Comparison of ENCODE assay signal across 8 cellular contexts in genomic region chr10:29811751-29812427, GRCh38.
DNase-seq lines count a peak whose midpoint lies in the region; ATAC-seq and TF ChIP-seq lines count a peak whose summit lies in the region.

No MANE protein-coding gene starts in this region.

- H4K20me1 ChIP-seq in mammary epithelial cell (ENCODE audit: insufficient read depth, low read length) = no peaks in the 10 kb centered on the region

- no peaks in the 10 kb centered on the region for H3K79me2 ChIP-seq in mammary epithelial cell (ENCODE audit: insufficient read depth, low read length)

- dilution Hi-C loops in mammary epithelial cell (cut with HindIII; ENCODE audit: low sequenced_read_pairs) = no loop called here

- 1% methylated on average over 5 of the region's 5 CpGs for WGBS in mammary epithelial cell (ENCODE audit: low coverage, missing lambda C conversion rate)

- no peak overlapping the region for H3K4me3 Mint-ChIP-seq in Calu3 (ENCODE audit: low read depth, unreplicated experiment)

- no peaks in the 10 kb centered on the region for H3K9me3 Mint-ChIP-seq in Calu3 (ENCODE audit: low read depth, unreplicated experiment)

- H3K4me3 ChIP-seq in mammary epithelial cell (replicated peaks in 1 of 3; ENCODE audit: insufficient read depth in 1 of 3, low read depth in 2 of 3, low read length in 3 of 3) (no peak overlapping the region), upper lobe of right lung (no peak overlapping the region), BE2C (ENCODE audit: low read depth, low read length) (no peak overlapping the region)

- H3K4me1 ChIP-seq in mammary epithelial cell (ENCODE audit: insufficient read depth, low read length) (peaks cover 27% of the 10 kb centered on the region), upper lobe of right lung (peaks cover 8% of the 10 kb centered on the region), BE2C (no peaks in the 10 kb centered on the region; the same call in 1 of the 2 replicates)

- H3K27ac Mint-ChIP-seq in Calu3 (ENCODE audit: unreplicated experiment) = no peak overlapping the region

- in situ Hi-C loops in mammary epithelial cell (cut with MboI; ENCODE audit: low sequenced_read_pairs in 2 of 2) = no loop called here

- CTCF ChIA-PET in Calu3 (lab: Charles Lee) = no interaction called here
- CTCF ChIA-PET in mammary epithelial cell (lab: Charles Lee; ENCODE audit: low non-redundant PET) = no interaction called here

- ATAC-seq in left lobe of liver (peak; percentile 79), upper lobe of right lung (peak; percentile 47), HG03175 (IDR thresholded peaks at IDR 0.05; ENCODE audit: unreplicated experiment) (no peak), HG03520 (IDR thresholded peaks at IDR 0.05; ENCODE audit: unreplicated experiment) (no peak)

- intact Hi-C loops in Calu3 (cut with micrococcal nuclease; ENCODE audit: unreplicated experiment) (no loop called here), mammary epithelial cell (cut with micrococcal nuclease) (no loop called here), upper lobe of right lung (cut with DNase I) (no loop called here)

- no peak overlapping the region for H2AFZ ChIP-seq in mammary epithelial cell (ENCODE audit: low read depth, low read length)

- peak overlapping the region; percentile 42 for H3K27ac ChIP-seq in mammary epithelial cell (ENCODE audit: insufficient read depth, low read depth, low read length)
- no peak overlapping the region for H3K27ac ChIP-seq in upper lobe of right lung

- H3K36me3 ChIP-seq in mammary epithelial cell (ENCODE audit: insufficient read depth, low read length) (no peaks in the 10 kb centered on the region), upper lobe of right lung (no peaks in the 10 kb centered on the region), BE2C (no peaks in the 10 kb centered on the region)

- TF ChIP-seq CTCF in Calu3 (IDR thresholded peaks at IDR 0.05; ENCODE audit: unreplicated experiment) = no peak
- no peak for TF ChIP-seq CTCF in mammary epithelial cell (conservative IDR thresholded peaks at IDR 0.05 in 1 of 2, IDR thresholded peaks at IDR 0.05 in 1 of 2; ENCODE audit: extremely low read depth in 1 of 2, insufficient read depth in 1 of 2, low read depth in 1 of 2, low read length in 2 of 2)
- no peak for TF ChIP-seq CTCF in upper lobe of right lung (IDR thresholded peaks at IDR 0.05)
- no peak for TF ChIP-seq CTCF in BE2C (IDR thresholded peaks at IDR 0.05; ENCODE audit: low read depth, low read length)

- no peaks in the 10 kb centered on the region for H3K36me3 Mint-ChIP-seq in Calu3 (ENCODE audit: insufficient read depth, unreplicated experiment)

- H3K27me3 ChIP-seq in mammary epithelial cell (ENCODE audit: insufficient read depth, low read length) (no peaks in the 10 kb centered on the region), upper lobe of right lung (no peaks in the 10 kb centered on the region), BE2C (no peaks in the 10 kb centered on the region)

- no peaks in the 10 kb centered on the region for H3K27me3 Mint-ChIP-seq in Calu3 (ENCODE audit: unreplicated experiment)

- peaks cover 35% of the 10 kb centered on the region for H3K4me1 Mint-ChIP-seq in Calu3 (ENCODE audit: low read depth, unreplicated experiment)

- DNase-seq in Calu3 (peak; percentile 17), NCI-H2081 treated with DMSO at 0.1 percent for 48 hours (lab: John Stamatoyannopoulos, UW) (peak; percentile 8), mammary epithelial cell (peak; percentile 92), left lobe of liver (ENCODE audit: low spot score) (no peak), upper lobe of right lung (no peak), BE2C (no peak)

- no peak overlapping the region for H3K9ac ChIP-seq in mammary epithelial cell (ENCODE audit: insufficient read depth, low read length)

- H3K4me2 ChIP-seq in mammary epithelial cell (ENCODE audit: insufficient read depth, low read depth, low read length) = no peak overlapping the region

- H3K9me3 ChIP-seq in mammary epithelial cell (replicated peaks; ENCODE audit: insufficient read depth, low read length) (no peaks in the 10 kb centered on the region), upper lobe of right lung (no peaks in the 10 kb centered on the region), BE2C (no peaks in the 10 kb centered on the region)

- BruUV-seq in Calu3 (replicated peaks; lab: Mats Ljungman, UMichigan) (no TSS peak), mammary epithelial cell (replicated peaks; lab: Mats Ljungman, UMichigan) (no TSS peak)

Comparison
In these comparisons a context has a peak if more than half of its experiments do, and no peak if none do; other contexts are left out.
1. DNase-seq: peak in Calu3 (single experiment), NCI-H2081 treated with DMSO at 0.1 percent for 48 hours (single experiment) and mammary epithelial cell (single experiment); none in left lobe of liver (single experiment), upper lobe of right lung (single experiment) and BE2C (single experiment).
2. ATAC-seq: peak in left lobe of liver (single experiment) and upper lobe of right lung (single experiment); none in HG03175 (single experiment) and HG03520 (single experiment).